ENCODE assay signal across 33 cellular contexts in the genomic region with DNA sequence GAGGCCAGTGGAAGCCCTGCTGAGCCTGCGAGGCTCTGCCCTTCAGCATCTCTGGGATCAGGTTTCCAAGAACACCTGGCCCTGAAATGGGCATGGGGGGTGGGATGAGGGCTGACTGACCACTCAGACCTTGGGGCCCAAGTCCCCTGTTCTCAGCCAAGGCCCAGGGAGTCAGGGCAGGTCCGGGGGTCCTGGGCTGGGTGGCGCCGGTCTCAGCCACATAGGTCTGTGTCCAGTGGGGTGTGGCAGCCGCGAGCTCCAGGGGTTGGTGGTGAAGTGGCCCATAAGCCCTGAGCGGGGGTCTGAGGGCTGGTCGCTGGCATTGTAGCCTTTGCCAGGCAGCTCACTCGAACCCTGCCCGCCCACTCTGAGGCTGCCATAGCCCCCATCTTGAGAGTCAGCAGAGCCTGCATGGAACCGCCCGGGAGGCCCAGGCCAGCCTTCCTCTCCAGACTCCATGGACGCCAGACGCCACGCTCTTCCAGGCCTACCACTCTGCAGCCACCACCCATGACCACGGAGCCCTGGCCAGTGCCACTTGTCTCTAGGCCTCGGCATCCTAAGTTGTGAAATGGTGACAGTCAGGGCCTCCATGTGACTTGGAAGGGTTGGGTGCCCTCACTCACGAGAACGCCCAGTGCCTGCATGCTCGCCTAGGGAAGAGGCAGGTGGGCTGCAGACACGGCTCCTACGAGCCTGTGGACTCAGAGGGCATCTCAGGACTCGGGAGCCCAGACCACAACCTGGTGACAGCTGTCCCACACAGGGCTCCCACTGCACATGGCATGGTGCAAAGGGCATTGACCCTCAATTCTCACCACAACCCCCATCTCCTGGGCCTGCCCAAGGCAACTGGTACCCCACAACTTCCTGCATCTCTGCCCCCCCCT. TPM values are rescaled to one million over a fixed set of nuclear protein-coding genes. Genes with fewer than 3 reads are reported as not detected.
"Had no signal": no experiment of that assay in that cellular context is flagged by ENCODE, and none has a peak within 500 bp of the region (broad histone marks: within the 10 kb centered on the region; RNA-seq: fewer than 3 reads in every experiment).

No MANE protein-coding gene starts in this region.

- H2AFZ ChIP-seq: hepatocyte, parathyroid adenoma had no signal

- DNase-seq: heart right ventricle; islet precursor cell; mesendoderm; naive thymus-derived CD4-positive, alpha-beta T cell; nucleus accumbens; right lobe of liver; stimulated activated CD4-positive, alpha-beta T cell treated with anti-CD3 and anti-CD28 coated beads, Interleukin-1b, Interleukin-23, amount 100 ng/mL, for 48 hours; stimulated activated CD4-positive, alpha-beta T cell treated with anti-CD3 and anti-CD28 coated beads, Interleukin-2, amount 100 ng/mL, for 48 hours; stimulated activated naive B cell treated with anti-CD40 and anti-IgM and Interleukin-4, amounts not matched to agents 10 μg/mL and 1 μg/mL and 100 μg/mL, for 72 hours; stimulated activated naive CD8-positive, alpha-beta T cell treated with anti-CD3 and anti-CD28 coated beads, Interleukin-15, Interleukin-2, amounts not matched to agents 100 U/mL and 50 U/mL, for 24 hours; stomach; testis; thyroid gland; transverse colon; upper lobe of left lung had no signal

- H3K9me3 ChIP-seq: right lobe of liver, testis, thyroid gland, transverse colon, vagina had no signal

- H3K27ac ChIP-seq: heart right ventricle, hepatocyte, parathyroid adenoma, right atrium auricular region, right lobe of liver, stomach, testis, thyroid gland, transverse colon, upper lobe of left lung, vagina had no signal

- H3K79me2 ChIP-seq: hepatocyte, parathyroid adenoma had no signal

- H3K36me3 ChIP-seq: heart right ventricle, right atrium auricular region, right lobe of liver, stomach, thyroid gland, transverse colon, upper lobe of left lung, vagina had no signal

- H3K4me1 ChIP-seq: right atrium auricular region, right lobe of liver, thyroid gland, transverse colon, vagina had no signal

- H3K27me3 ChIP-seq: hepatocyte, right atrium auricular region, right lobe of liver, testis, thyroid gland, upper lobe of left lung, vagina had no signal

- ATAC-seq: heart right ventricle; left lobe of liver; naive thymus-derived CD4-positive, alpha-beta T cell; right lobe of liver; stimulated activated naive B cell treated with anti-CD40 and anti-IgM and Interleukin-4, amounts not matched to agents 10 μg/mL and 1 μg/mL and 100 μg/mL, for 72 hours; stimulated activated naive CD8-positive, alpha-beta T cell treated with anti-CD3 and anti-CD28 coated beads, Interleukin-15, Interleukin-2, amounts not matched to agents 100 U/mL and 50 U/mL, for 24 hours had no signal

- H3K4me3 ChIP-seq: heart right ventricle, hepatocyte, lung, right atrium auricular region, right lobe of liver, smooth muscle cell, stomach, testis, thyroid gland, transverse colon, upper lobe of left lung, vagina had no signal

- H3K4me2 ChIP-seq: hepatocyte, smooth muscle cell had no signal

- H3K9ac ChIP-seq: parathyroid adenoma had no signal

RNA-seq across cellular contexts. Expression of a gene that starts 6.7 kb away (rescaled TPM):
- total RNA-seq: hepatocyte; kidney epithelial cell; mesothelial cell of epicardium; natural killer cell treated with Interleukin-12 subunit alpha and Interleukin-12 subunit beta and Interleukin-15 and Interleukin-18, amount 100 ng/mL, for 72 hours; osteocyte; posterior vena cava; pulmonary artery endothelial cell; renal cortical epithelial cell; right atrium auricular region; skeletal muscle tissue; smooth muscle cell; transverse colon had no signal
- polyA plus RNA-seq: neural cell had no signal

RNA-seq across cellular contexts. Expression of a gene that starts 20.3 kb away (rescaled TPM):
- total RNA-seq: heart right ventricle; kidney epithelial cell; lower leg skin; mononuclear cell; naive thymus-derived CD4-positive, alpha-beta T cell; natural killer cell treated with Interleukin-12 subunit alpha and Interleukin-12 subunit beta and Interleukin-15 and Interleukin-18, amount 100 ng/mL, for 72 hours; osteocyte; posterior vena cava; pulmonary artery endothelial cell; renal cortical epithelial cell; skeletal muscle tissue; stomach; thyroid gland; upper lobe of left lung; vagina had no signal
- polyA plus RNA-seq: naive thymus-derived CD4-positive, alpha-beta T cell; stomach had no signal
